ENCODE assay signal across 23 cellular contexts in the genomic region with DNA sequence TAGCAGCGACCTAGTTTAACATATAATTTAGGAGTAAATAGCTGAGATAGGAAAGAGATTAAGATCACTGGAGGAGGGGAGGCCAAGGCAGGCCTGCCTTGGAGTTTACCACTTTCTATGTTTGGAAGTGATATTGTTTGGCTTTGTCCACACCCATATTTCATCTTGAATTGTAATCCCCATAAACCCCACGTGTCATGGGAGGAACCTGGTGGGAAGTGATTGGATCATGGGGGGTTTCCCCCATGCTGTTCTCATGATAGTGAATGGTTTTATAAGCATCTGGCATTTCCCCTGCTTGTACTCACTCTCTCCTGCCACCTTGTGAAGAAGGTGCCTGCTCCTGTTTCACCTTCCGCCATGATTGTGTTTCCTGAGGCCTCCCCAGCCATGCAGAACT. TPM values are rescaled to one million over a fixed set of nuclear protein-coding genes. Genes with fewer than 3 reads are reported as not detected.
"Had no signal": no experiment of that assay in that cellular context is flagged by ENCODE, and none has a peak within 500 bp of the region (broad histone marks: within the 10 kb centered on the region; RNA-seq: fewer than 3 reads in every experiment).

No MANE protein-coding gene starts in this region.

- H3K9me3 Mint-ChIP-seq: naive thymus-derived CD8-positive, alpha-beta T cell; nephron progenitor cell; stimulated activated effector memory CD8-positive, alpha-beta T cell treated with anti-CD3 and anti-CD28 coated beads, Interleukin-12 subunit alpha, Interleukin-12 subunit beta, amount 100 ng/mL, for 72 hours; type B pancreatic cell had no signal

- H3K4me3 Mint-ChIP-seq: naive thymus-derived CD8-positive, alpha-beta T cell; nephron progenitor cell; stimulated activated effector memory CD8-positive, alpha-beta T cell treated with anti-CD3 and anti-CD28 coated beads, Interleukin-12 subunit alpha, Interleukin-12 subunit beta, amount 100 ng/mL, for 72 hours; type B pancreatic cell had no signal

- H3K4me3 ChIP-seq: coronary artery, esophagus squamous epithelium, lung, prostate gland, sigmoid colon, stomach, thyroid gland had no signal

- H3K27me3 ChIP-seq: esophagus squamous epithelium, sigmoid colon, stomach, thyroid gland had no signal

- H3K27ac ChIP-seq: coronary artery, esophagus squamous epithelium, prostate gland, sigmoid colon, stomach, thyroid gland had no signal

- H3K27me3 Mint-ChIP-seq: naive thymus-derived CD8-positive, alpha-beta T cell; type B pancreatic cell had no signal

- H3K27ac Mint-ChIP-seq: nephron progenitor cell; stimulated activated effector memory CD8-positive, alpha-beta T cell treated with anti-CD3 and anti-CD28 coated beads, Interleukin-12 subunit alpha, Interleukin-12 subunit beta, amount 100 ng/mL, for 72 hours; type B pancreatic cell had no signal

- H3K9me3 ChIP-seq: esophagus squamous epithelium, prostate gland, sigmoid colon, stomach, thyroid gland had no signal

- H3K4me1 Mint-ChIP-seq: naive thymus-derived CD8-positive, alpha-beta T cell; nephron progenitor cell; stimulated activated effector memory CD8-positive, alpha-beta T cell treated with anti-CD3 and anti-CD28 coated beads, Interleukin-12 subunit alpha, Interleukin-12 subunit beta, amount 100 ng/mL, for 72 hours had no signal

- H3K36me3 Mint-ChIP-seq: naive thymus-derived CD8-positive, alpha-beta T cell; stimulated activated effector memory CD8-positive, alpha-beta T cell treated with anti-CD3 and anti-CD28 coated beads, Interleukin-12 subunit alpha, Interleukin-12 subunit beta, amount 100 ng/mL, for 72 hours; type B pancreatic cell had no signal

- ATAC-seq: left lobe of liver; naive thymus-derived CD8-positive, alpha-beta T cell; right cardiac atrium; stimulated activated effector memory CD8-positive, alpha-beta T cell treated with anti-CD3 and anti-CD28 coated beads, Interleukin-12 subunit alpha, Interleukin-12 subunit beta, amount 100 ng/mL, for 72 hours had no signal

- H3K36me3 ChIP-seq: esophagus squamous epithelium, prostate gland, sigmoid colon, thyroid gland had no signal

- H3K4me1 ChIP-seq: prostate gland, sigmoid colon, stomach, thyroid gland had no signal

- DNase-seq: dermis blood vessel endothelial cell; effector memory CD4-positive, alpha-beta T cell; erythroblast; esophagus squamous epithelium; mesenchymal stem cell; midbrain; naive thymus-derived CD8-positive, alpha-beta T cell; nephron progenitor cell; nucleus accumbens; right cardiac atrium; sigmoid colon; stimulated activated CD4-positive, alpha-beta T cell treated with anti-CD3 and anti-CD28 coated beads, Interleukin-2, amount 100 ng/mL, for 24 hours; stimulated activated CD4-positive, alpha-beta T cell treated with anti-CD3 and anti-CD28 coated beads, Interleukin-4, amount 100 ng/mL, for 24 hours; stimulated activated naive CD4-positive, alpha-beta T cell treated with Interleukin-2 at 50 U/mL for 16 hours; stomach; thyroid gland had no signal

RNA-seq across cellular contexts. Expression of a gene that starts 58.3 kb away (rescaled TPM):
- total RNA-seq: dermis blood vessel endothelial cell, skeletal muscle tissue had no signal
- polyA plus RNA-seq: naive thymus-derived CD8-positive, alpha-beta T cell had no signal
